In genomic region chr11:118608268-118609214, GRCh38 we compare ENCODE assay signal across 8 cellular contexts. TPM values are rescaled to one million over a fixed set of nuclear protein-coding genes. Genes with fewer than 3 reads are reported as not detected.
DNase-seq lines count a peak whose midpoint lies in the region; ATAC-seq, FAIRE-seq and TF ChIP-seq lines count a peak whose summit lies in the region.

No MANE protein-coding gene starts in this region.

- H3K36me3 ChIP-seq in body of pancreas (replicated peaks in 1 of 2; ENCODE audit: insufficient read depth in 1 of 2, low read depth in 2 of 2), result no peaks in the 10 kb centered on the region
- no peaks in the 10 kb centered on the region for H3K36me3 ChIP-seq in small intestine (ENCODE audit: control insufficient read depth in 2 of 2, insufficient read depth in 2 of 2, low read length in 2 of 2)

- WGBS in body of pancreas, 2 donors, result 20 to 61% methylated on average over 29 to 77 of the region's 78 CpGs
- WGBS in small intestine, 3 donors, result 2 to 7% (median 6%) methylated on average over 57 to 78 of the region's 78 CpGs

- H3K4me1 ChIP-seq in body of pancreas (peaks cover 74% of the 10 kb centered on the region), small intestine (ENCODE audit: control insufficient read depth in 2 of 2, insufficient read depth in 1 of 2, low read depth in 1 of 2, low read length in 1 of 2) (peaks cover 0 to 6% of the 10 kb centered on the region in 2 donors)

- no peaks in the 10 kb centered on the region for H3K27me3 ChIP-seq in body of pancreas
- no peaks in the 10 kb centered on the region for H3K27me3 ChIP-seq in small intestine (ENCODE audit: control insufficient read depth in 2 of 2, insufficient read depth in 2 of 2, low read length in 2 of 2)

- H3K4me3 ChIP-seq in body of pancreas (peak overlapping the region; percentile 18 to 27), small intestine (ENCODE audit: low read depth in 1 of 2, low read length in 2 of 2) (peak overlapping the region; percentile 38 to 56)

- DNase-seq in NOMO-1 treated with DMSO at 0.1 percent for 48 hours (lab: John Stamatoyannopoulos, UW; ENCODE audit: unreplicated experiment) (peak; percentile 17), NOMO-1 treated with dmso at 0.1 percent for 144 hours (lab: John Stamatoyannopoulos, UW; ENCODE audit: unreplicated experiment) (no peak), body of pancreas (peak; percentile 49 to 64 (median 56)), iPS-NIHi11 (ENCODE audit: low spot score) (peak; percentile 30), small intestine (no peak)

- intact Hi-C loops in body of pancreas (cut with DNase I), result no loop called here

- peak; percentile 28 for ATAC-seq in body of pancreas
- ATAC-seq in GM19395 (IDR thresholded peaks at IDR 0.05; ENCODE audit: unreplicated experiment), result no peak
- no peak for ATAC-seq in HG02840 (IDR thresholded peaks at IDR 0.05; ENCODE audit: low FRiP score, unreplicated experiment)

- H3K27ac ChIP-seq in VCaP, result peak overlapping the region; percentile 65; the same call in 1 of the 2 replicates
- peak overlapping the region; percentile 73 to 87 (median 80) for H3K27ac ChIP-seq in body of pancreas
- peak overlapping the region; percentile 30 to 65 for H3K27ac ChIP-seq in small intestine (ENCODE audit: low read depth in 1 of 2, low read length in 1 of 2)

- no peaks in the 10 kb centered on the region for H3K9me3 ChIP-seq in body of pancreas
- H3K9me3 ChIP-seq in small intestine (ENCODE audit: control insufficient read depth, low read depth), result no peaks in the 10 kb centered on the region

- TF ChIP-seq CTCF in VCaP (conservative IDR thresholded peaks at IDR 0.05) (no peak), body of pancreas (IDR thresholded peaks at IDR 0.05) (no peak)

- no peak for FAIRE-seq in small intestine (lab: Jason Lieb, UNC)

- peak in 1 of 3 donors; percentile 34 for TF ChIP-seq POLR2A in body of pancreas (IDR thresholded peaks at IDR 0.05)

RNA-seq across cellular contexts. Expression of gene PHLDB1, which starts 1.1 kb away (rescaled TPM):
- total RNA-seq in body of pancreas, result 100 to 1,000 TPM in 1 of 2 donors, 10 to 100 TPM in 1; 71.9 to 166 TPM
- polyA plus RNA-seq in small intestine, result 10 to 100 TPM; 14.1 to 30.7 (median 15.1) TPM

RNA-seq across cellular contexts. Expression of gene ARCN1, which starts 36.3 kb away (rescaled TPM):
- total RNA-seq in body of pancreas, result 10 to 100 TPM; 49.8 to 64.3 TPM
- 100 to 1,000 TPM in 2 of 3 donors, 10 to 100 TPM in 1; 79.7 to 125 (median 103) TPM for polyA plus RNA-seq in small intestine

RNA-seq across cellular contexts. Expression of gene IFT46, which starts 42.8 kb away (rescaled TPM):
- total RNA-seq in body of pancreas, result 10 to 100 TPM; 17.1 to 24.6 TPM
- polyA plus RNA-seq in small intestine, result 1 to 10 TPM; 5.8 to 9.5 (median 7.3) TPM

Comparison
In these comparisons a context has a peak if more than half of its experiments do, and no peak if none do; other contexts are left out.
1. DNase-seq: peak in NOMO-1 treated with DMSO at 0.1 percent for 48 hours (single experiment), body of pancreas (4 of 4) and iPS-NIHi11 (single experiment); none in NOMO-1 treated with dmso at 0.1 percent for 144 hours (single experiment) and small intestine (single experiment).
2. Peak in every context shown above with its lines, with median percentiles within 50 percentile points of each other: H3K27ac ChIP-seq.